ENCODE assay signal across 22 cellular contexts in genomic region chr10:44056947-44057811, GRCh38.
DNase-seq lines count a peak whose midpoint lies in the region; ATAC-seq and TF ChIP-seq lines count a peak whose summit lies in the region.
"Had no signal": no experiment of that assay in that cellular context is flagged by ENCODE, and none has a peak within 500 bp of the region (broad histone marks: within the 10 kb centered on the region; RNA-seq: fewer than 3 reads in every experiment).

No MANE protein-coding gene starts in this region.

- TF ChIP-seq CTCF in nephron progenitor cell (IDR thresholded peaks at IDR 0.05) (no peak), spleen (IDR thresholded peaks at IDR 0.05 in 8 of 11, conservative IDR thresholded peaks at IDR 0.05 in 3 of 11) (no peak)

- TF ChIP-seq POLR2A in spleen (IDR thresholded peaks at IDR 0.05) = no peak

- H3K27me3 ChIP-seq in spleen (replicated peaks in 1 of 7) = peaks cover 0 to 16% (median 0%) of the 10 kb centered on the region in 7 donors

- peaks cover 10% of the 10 kb centered on the region for H3K27me3 Mint-ChIP-seq in nephron progenitor cell (ENCODE audit: low read depth, poor library complexity)

- peak; percentile 49 for DNase-seq in NCI-H748 (lab: John Stamatoyannopoulos, UW; ENCODE audit: unreplicated experiment)
- no peak for DNase-seq in NCI-H748 treated with DMSO at 0.1 percent for 48 hours (lab: John Stamatoyannopoulos, UW)
- peak; percentile 88 for DNase-seq in brain pericyte (ENCODE audit: low read depth, low spot score)
- peak; percentile 42 for DNase-seq in nephron progenitor cell
- peak; percentile 43 for DNase-seq in spleen
- DNase-seq in left cardiac atrium = no peak
- no peak for DNase-seq in AG08395 (ENCODE audit: low spot score)
- DNase-seq in amygdala (lab: John Stamatoyannopoulos, UW) = no peak
- DNase-seq: CD4-positive, alpha-beta memory T cell; DMS79 treated with DMSO at 0.1 percent for 48 hours; GDM1; GOT3; Kasumi-1; NCI-H1105 treated with DMSO at 0.1 percent for 48 hours; NCI-H1694 treated with DMSO at 0.1 percent for 48 hours; NCI-H2107; NCI-H2227 treated with DMSO at 0.1 percent for 48 hours; NCI-H526; OCI-M1; RPMI8226 had no signal

- H3K36me3 ChIP-seq in spleen = no peaks in the 10 kb centered on the region

- peak overlapping the region; percentile 38 for H3K4me3 Mint-ChIP-seq in nephron progenitor cell
- H3K4me3 Mint-ChIP-seq: CD4-positive, alpha-beta memory T cell had no signal

- H3K4me1 Mint-ChIP-seq in nephron progenitor cell = peaks cover 63% of the 10 kb centered on the region
- H3K4me1 Mint-ChIP-seq: CD4-positive, alpha-beta memory T cell had no signal

- intact Hi-C loops in spleen (cut with DNase I; ENCODE audit: low total_unique reads) (no loop called here), left cardiac atrium (cut with DNase I) (loop anchor here in 1 of 2 donors (10.0 kb wide), 1 partner anchor 362 kb away; no protein-coding TSS in a partner anchor)

- H3K9me3 ChIP-seq in spleen = no peaks in the 10 kb centered on the region

- no peak overlapping the region for H3K4me3 ChIP-seq in spleen
- H3K4me3 ChIP-seq: GM12878 had no signal

- 74 to 84% (median 78%) methylated on average over 26 to 27 of the region's 27 CpGs for WGBS in spleen, 5 donors

- H3K27ac Mint-ChIP-seq in nephron progenitor cell = peak overlapping the region; percentile 39
- H3K27ac Mint-ChIP-seq: CD4-positive, alpha-beta memory T cell had no signal

- ATAC-seq in left cardiac atrium = no peak
- ATAC-seq: GM12878 had no signal

- no peaks in the 10 kb centered on the region for H3K9me3 Mint-ChIP-seq in nephron progenitor cell

- no peak overlapping the region for H3K27ac ChIP-seq in spleen
- H3K27ac ChIP-seq: 22Rv1 had no signal

- H3K4me1 ChIP-seq in spleen = no peaks in the 10 kb centered on the region

- no peaks in the 10 kb centered on the region for H3K36me3 Mint-ChIP-seq in nephron progenitor cell (ENCODE audit: low read depth)
- H3K36me3 Mint-ChIP-seq: CD4-positive, alpha-beta memory T cell had no signal

Comparison
In these comparisons a context has a peak if more than half of its experiments do, and no peak if none do; other contexts are left out.
1. DNase-seq: peak in NCI-H748 (single experiment), brain pericyte (single experiment), nephron progenitor cell (single experiment) and spleen (single experiment); none in NCI-H748 treated with DMSO at 0.1 percent for 48 hours (single experiment), left cardiac atrium (single experiment), AG08395 (single experiment) and amygdala (0 of 56).